In the genomic region with DNA sequence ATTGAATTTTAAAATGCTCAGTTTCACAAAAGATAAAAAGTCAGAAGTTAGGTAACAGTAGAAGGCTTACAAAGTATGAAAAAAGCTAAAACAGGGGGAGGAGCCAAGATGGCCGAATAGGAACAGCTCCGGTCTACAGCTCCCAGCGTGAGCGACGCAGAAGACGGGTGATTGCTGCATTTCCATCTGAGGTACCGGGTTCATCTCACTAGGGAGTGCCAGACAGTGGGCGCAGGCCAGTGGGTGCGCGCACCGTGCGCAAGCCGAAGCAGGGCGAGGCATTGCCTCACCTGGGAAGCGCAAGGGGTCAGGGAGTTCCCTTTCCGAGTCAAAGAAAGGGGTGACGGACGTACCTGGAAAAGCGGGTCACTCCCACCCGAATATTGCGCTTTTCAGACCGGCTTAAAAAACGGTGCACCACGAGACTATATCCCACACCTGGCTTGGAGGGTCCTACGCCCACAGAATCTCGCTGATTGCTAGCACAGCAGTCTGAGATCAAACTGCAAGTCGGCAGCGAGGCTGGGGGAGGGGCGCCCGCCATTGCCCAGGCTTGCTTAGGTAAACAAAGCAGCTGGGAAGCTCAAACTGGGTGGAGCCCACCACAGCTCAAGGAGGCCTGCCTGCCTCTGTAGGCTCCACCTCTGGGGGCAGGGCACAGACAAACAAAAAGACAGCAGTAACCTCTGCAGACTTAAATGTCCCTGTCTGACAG, we compare ENCODE assay signal across 2 cellular contexts.
TF ChIP-seq lines count a peak whose summit lies in the region.
"Not testable (repeated sequence)": the region's sequence is repeated elsewhere in the genome, so short reads cannot be mapped to it uniquely, and the experiment has no call there.

No MANE protein-coding gene starts in this region.

TF ChIP-seq in HCT116, 20 proteins besides CTCF, POLR2A, EP300 and RAD21:
- TF ChIP-seq YY1 (IDR thresholded peaks at IDR 0.05; ENCODE audit: extremely low read depth, insufficient replicate concordance, low read depth, low read length) = peak; percentile 83

TF ChIP-seq in HepG2, 621 proteins besides CTCF, POLR2A, EP300 and RAD21 (continues in another document):
- TF ChIP-seq RXRA (CRISPR knock-in tag; IDR thresholded peaks at IDR 0.05) (peak; percentile 26; the same call in 1 of the 2 replicates), KDM2A (CRISPR knock-in tag; IDR thresholded peaks at IDR 0.05; ENCODE audit: borderline replicate concordance, low read depth) (peak; percentile 54; the same call in 1 of the 2 replicates), KAT7 (CRISPR knock-in tag; IDR thresholded peaks at IDR 0.05; ENCODE audit: borderline replicate concordance) (peak; percentile 49; the same call in 1 of the 2 replicates), HNRNPLL (IDR thresholded peaks at IDR 0.05; ENCODE audit: low read depth, low read length, poor library complexity, severe bottlenecking) (peak; percentile 81), YY1 (IDR thresholded peaks at IDR 0.05; ENCODE audit: insufficient read depth, insufficient replicate concordance, low read depth, low read length) (peak; percentile 87), ZNF292 (CRISPR knock-in tag; IDR thresholded peaks at IDR 0.05; ENCODE audit: borderline replicate concordance, low read depth) (0 out of 2 replicates have a peak, but pooled peaks have one; percentile 26), ZNF766 (CRISPR knock-in tag; IDR thresholded peaks at IDR 0.05; ENCODE audit: borderline replicate concordance) (0 out of 2 replicates have a peak, but pooled peaks have one; percentile 30), YEATS2 (CRISPR knock-in tag; IDR thresholded peaks at IDR 0.05; ENCODE audit: borderline replicate concordance) (0 out of 2 replicates have a peak, but pooled peaks have one; percentile 17), CEBPG (CRISPR knock-in tag; IDR thresholded peaks at IDR 0.05) (peak; percentile 21; the same call in 1 of the 2 replicates), RXRB (CRISPR knock-in tag; IDR thresholded peaks at IDR 0.05; ENCODE audit: borderline replicate concordance) (peak; percentile 9; the same call in 1 of the 2 replicates), KAT8 (CRISPR knock-in tag; IDR thresholded peaks at IDR 0.05) (peak; percentile 21; the same call in 1 of the 2 replicates), ELF3 (CRISPR knock-in tag; IDR thresholded peaks at IDR 0.05) (peak; percentile 28; the same call in 1 of the 2 replicates), ZNF629 (CRISPR knock-in tag; conservative IDR thresholded peaks at IDR 0.05) (peak; percentile 36; the same call in 1 of the 2 replicates), ZNF263 (CRISPR knock-in tag; IDR thresholded peaks at IDR 0.05) (peak; percentile 35; the same call in 1 of the 2 replicates), FOXA1 (CRISPR knock-in tag; IDR thresholded peaks at IDR 0.05) (peak; percentile 58), DMAP1 (CRISPR knock-in tag; IDR thresholded peaks at IDR 0.05) (peak; percentile 56; the same call in 1 of the 2 replicates), SAP130 (CRISPR knock-in tag; IDR thresholded peaks at IDR 0.05; ENCODE audit: low read depth) (peak; percentile 55), SKI (IDR thresholded peaks at IDR 0.05; ENCODE audit: partially characterized antibody) (peak; percentile 52), POLR2G (IDR thresholded peaks at IDR 0.05; ENCODE audit: low read depth, low read length) (peak; percentile 57; the same call in 1 of the 2 replicates), PHF8 (CRISPR knock-in tag; IDR thresholded peaks at IDR 0.05) (peak; percentile 74)
- TF ChIP-seq, protein P1, sequence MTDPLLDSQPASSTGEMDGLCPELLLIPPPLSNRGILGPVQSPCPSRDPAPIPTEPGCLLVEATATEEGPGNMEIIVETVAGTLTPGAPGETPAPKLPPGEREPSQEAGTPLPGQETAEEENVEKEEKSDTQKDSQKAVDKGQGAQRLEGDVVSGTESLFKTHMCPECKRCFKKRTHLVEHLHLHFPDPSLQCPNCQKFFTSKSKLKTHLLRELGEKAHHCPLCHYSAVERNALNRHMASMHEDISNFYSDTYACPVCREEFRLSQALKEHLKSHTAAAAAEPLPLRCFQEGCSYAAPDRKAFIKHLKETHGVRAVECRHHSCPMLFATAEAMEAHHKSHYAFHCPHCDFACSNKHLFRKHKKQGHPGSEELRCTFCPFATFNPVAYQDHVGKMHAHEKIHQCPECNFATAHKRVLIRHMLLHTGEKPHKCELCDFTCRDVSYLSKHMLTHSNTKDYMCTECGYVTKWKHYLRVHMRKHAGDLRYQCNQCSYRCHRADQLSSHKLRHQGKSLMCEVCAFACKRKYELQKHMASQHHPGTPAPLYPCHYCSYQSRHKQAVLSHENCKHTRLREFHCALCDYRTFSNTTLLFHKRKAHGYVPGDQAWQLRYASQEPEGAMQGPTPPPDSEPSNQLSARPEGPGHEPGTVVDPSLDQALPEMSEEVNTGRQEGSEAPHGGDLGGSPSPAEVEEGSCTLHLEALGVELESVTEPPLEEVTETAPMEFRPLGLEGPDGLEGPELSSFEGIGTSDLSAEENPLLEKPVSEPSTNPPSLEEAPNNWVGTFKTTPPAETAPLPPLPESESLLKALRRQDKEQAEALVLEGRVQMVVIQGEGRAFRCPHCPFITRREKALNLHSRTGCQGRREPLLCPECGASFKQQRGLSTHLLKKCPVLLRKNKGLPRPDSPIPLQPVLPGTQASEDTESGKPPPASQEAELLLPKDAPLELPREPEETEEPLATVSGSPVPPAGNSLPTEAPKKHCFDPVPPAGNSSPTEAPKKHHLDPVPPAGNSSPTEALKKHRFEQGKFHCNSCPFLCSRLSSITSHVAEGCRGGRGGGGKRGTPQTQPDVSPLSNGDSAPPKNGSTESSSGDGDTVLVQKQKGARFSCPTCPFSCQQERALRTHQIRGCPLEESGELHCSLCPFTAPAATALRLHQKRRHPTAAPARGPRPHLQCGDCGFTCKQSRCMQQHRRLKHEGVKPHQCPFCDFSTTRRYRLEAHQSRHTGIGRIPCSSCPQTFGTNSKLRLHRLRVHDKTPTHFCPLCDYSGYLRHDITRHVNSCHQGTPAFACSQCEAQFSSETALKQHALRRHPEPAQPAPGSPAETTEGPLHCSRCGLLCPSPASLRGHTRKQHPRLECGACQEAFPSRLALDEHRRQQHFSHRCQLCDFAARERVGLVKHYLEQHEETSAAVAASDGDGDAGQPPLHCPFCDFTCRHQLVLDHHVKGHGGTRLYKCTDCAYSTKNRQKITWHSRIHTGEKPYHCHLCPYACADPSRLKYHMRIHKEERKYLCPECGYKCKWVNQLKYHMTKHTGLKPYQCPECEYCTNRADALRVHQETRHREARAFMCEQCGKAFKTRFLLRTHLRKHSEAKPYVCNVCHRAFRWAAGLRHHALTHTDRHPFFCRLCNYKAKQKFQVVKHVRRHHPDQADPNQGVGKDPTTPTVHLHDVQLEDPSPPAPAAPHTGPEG (CRISPR knock-in tag; IDR thresholded peaks at IDR 0.05) = peak; percentile 72; the same call in 1 of the 2 replicates
- TF ChIP-seq, protein P2, sequence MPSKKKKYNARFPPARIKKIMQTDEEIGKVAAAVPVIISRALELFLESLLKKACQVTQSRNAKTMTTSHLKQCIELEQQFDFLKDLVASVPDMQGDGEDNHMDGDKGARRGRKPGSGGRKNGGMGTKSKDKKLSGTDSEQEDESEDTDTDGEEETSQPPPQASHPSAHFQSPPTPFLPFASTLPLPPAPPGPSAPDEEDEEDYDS (CRISPR knock-in tag; IDR thresholded peaks at IDR 0.05) = peak; percentile 53; the same call in 1 of the 2 replicates
- TF ChIP-seq, protein P3, sequence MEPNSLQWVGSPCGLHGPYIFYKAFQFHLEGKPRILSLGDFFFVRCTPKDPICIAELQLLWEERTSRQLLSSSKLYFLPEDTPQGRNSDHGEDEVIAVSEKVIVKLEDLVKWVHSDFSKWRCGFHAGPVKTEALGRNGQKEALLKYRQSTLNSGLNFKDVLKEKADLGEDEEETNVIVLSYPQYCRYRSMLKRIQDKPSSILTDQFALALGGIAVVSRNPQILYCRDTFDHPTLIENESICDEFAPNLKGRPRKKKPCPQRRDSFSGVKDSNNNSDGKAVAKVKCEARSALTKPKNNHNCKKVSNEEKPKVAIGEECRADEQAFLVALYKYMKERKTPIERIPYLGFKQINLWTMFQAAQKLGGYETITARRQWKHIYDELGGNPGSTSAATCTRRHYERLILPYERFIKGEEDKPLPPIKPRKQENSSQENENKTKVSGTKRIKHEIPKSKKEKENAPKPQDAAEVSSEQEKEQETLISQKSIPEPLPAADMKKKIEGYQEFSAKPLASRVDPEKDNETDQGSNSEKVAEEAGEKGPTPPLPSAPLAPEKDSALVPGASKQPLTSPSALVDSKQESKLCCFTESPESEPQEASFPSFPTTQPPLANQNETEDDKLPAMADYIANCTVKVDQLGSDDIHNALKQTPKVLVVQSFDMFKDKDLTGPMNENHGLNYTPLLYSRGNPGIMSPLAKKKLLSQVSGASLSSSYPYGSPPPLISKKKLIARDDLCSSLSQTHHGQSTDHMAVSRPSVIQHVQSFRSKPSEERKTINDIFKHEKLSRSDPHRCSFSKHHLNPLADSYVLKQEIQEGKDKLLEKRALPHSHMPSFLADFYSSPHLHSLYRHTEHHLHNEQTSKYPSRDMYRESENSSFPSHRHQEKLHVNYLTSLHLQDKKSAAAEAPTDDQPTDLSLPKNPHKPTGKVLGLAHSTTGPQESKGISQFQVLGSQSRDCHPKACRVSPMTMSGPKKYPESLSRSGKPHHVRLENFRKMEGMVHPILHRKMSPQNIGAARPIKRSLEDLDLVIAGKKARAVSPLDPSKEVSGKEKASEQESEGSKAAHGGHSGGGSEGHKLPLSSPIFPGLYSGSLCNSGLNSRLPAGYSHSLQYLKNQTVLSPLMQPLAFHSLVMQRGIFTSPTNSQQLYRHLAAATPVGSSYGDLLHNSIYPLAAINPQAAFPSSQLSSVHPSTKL (CRISPR knock-in tag; IDR thresholded peaks at IDR 0.05) = peak; percentile 51
- TF ChIP-seq, protein P4, sequence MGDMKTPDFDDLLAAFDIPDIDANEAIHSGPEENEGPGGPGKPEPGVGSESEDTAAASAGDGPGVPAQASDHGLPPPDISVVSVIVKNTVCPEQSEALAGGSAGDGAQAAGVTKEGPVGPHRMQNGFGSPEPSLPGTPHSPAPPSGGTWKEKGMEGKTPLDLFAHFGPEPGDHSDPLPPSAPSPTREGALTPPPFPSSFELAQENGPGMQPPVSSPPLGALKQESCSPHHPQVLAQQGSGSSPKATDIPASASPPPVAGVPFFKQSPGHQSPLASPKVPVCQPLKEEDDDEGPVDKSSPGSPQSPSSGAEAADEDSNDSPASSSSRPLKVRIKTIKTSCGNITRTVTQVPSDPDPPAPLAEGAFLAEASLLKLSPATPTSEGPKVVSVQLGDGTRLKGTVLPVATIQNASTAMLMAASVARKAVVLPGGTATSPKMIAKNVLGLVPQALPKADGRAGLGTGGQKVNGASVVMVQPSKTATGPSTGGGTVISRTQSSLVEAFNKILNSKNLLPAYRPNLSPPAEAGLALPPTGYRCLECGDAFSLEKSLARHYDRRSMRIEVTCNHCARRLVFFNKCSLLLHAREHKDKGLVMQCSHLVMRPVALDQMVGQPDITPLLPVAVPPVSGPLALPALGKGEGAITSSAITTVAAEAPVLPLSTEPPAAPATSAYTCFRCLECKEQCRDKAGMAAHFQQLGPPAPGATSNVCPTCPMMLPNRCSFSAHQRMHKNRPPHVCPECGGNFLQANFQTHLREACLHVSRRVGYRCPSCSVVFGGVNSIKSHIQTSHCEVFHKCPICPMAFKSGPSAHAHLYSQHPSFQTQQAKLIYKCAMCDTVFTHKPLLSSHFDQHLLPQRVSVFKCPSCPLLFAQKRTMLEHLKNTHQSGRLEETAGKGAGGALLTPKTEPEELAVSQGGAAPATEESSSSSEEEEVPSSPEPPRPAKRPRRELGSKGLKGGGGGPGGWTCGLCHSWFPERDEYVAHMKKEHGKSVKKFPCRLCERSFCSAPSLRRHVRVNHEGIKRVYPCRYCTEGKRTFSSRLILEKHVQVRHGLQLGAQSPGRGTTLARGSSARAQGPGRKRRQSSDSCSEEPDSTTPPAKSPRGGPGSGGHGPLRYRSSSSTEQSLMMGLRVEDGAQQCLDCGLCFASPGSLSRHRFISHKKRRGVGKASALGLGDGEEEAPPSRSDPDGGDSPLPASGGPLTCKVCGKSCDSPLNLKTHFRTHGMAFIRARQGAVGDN (CRISPR knock-in tag; IDR thresholded peaks at IDR 0.05) = peak; percentile 56
- TF ChIP-seq, protein P5, sequence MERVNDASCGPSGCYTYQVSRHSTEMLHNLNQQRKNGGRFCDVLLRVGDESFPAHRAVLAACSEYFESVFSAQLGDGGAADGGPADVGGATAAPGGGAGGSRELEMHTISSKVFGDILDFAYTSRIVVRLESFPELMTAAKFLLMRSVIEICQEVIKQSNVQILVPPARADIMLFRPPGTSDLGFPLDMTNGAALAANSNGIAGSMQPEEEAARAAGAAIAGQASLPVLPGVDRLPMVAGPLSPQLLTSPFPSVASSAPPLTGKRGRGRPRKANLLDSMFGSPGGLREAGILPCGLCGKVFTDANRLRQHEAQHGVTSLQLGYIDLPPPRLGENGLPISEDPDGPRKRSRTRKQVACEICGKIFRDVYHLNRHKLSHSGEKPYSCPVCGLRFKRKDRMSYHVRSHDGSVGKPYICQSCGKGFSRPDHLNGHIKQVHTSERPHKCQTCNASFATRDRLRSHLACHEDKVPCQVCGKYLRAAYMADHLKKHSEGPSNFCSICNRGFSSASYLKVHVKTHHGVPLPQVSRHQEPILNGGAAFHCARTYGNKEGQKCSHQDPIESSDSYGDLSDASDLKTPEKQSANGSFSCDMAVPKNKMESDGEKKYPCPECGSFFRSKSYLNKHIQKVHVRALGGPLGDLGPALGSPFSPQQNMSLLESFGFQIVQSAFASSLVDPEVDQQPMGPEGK (CRISPR knock-in tag; IDR thresholded peaks at IDR 0.05) = 0 out of 2 replicates have a peak, but pooled peaks have one; percentile 8
- TF ChIP-seq, protein P6, sequence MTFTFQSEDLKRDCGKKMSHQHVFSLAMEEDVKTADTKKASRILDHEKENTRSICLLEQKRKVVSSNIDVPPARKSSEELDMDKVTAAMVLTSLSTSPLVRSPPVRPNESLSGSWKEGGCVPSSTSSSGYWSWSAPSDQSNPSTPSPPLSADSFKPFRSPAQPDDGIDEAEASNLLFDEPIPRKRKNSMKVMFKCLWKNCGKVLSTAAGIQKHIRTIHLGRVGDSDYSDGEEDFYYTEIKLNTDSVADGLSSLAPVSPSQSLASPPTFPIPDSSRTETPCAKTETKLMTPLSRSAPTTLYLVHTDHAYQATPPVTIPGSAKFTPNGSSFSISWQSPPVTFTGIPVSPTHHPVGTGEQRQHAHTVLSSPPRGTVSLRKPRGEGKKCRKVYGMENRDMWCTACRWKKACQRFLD (CRISPR knock-in tag; IDR thresholded peaks at IDR 0.05; ENCODE audit: borderline replicate concordance) = 0 out of 2 replicates have a peak, but pooled peaks have one; percentile 47
- TF ChIP-seq, protein P7, sequence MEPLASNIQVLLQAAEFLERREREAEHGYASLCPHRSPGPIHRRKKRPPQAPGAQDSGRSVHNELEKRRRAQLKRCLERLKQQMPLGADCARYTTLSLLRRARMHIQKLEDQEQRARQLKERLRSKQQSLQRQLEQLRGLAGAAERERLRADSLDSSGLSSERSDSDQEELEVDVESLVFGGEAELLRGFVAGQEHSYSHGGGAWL (CRISPR knock-in tag; IDR thresholded peaks at IDR 0.05) = peak; percentile 53; the same call in 1 of the 2 replicates
- TF ChIP-seq FOXA1 (IDR thresholded peaks at IDR 0.05) = not testable (repeated sequence)
- TF ChIP-seq, protein P8, sequence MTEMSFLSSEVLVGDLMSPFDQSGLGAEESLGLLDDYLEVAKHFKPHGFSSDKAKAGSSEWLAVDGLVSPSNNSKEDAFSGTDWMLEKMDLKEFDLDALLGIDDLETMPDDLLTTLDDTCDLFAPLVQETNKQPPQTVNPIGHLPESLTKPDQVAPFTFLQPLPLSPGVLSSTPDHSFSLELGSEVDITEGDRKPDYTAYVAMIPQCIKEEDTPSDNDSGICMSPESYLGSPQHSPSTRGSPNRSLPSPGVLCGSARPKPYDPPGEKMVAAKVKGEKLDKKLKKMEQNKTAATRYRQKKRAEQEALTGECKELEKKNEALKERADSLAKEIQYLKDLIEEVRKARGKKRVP (CRISPR knock-in tag; IDR thresholded peaks at IDR 0.05) = peak in 1 of 2 experiments; percentile 26; a peak in 1 of 4 replicates
